8 cellular contexts compared by ENCODE assay signal in genomic region chr3:69671082-69671952, GRCh38.
DNase-seq lines count a peak whose midpoint lies in the region; ATAC-seq, FAIRE-seq and TF ChIP-seq lines count a peak whose summit lies in the region.

No MANE protein-coding gene starts in this region.

- no peaks in the 10 kb centered on the region for H3K36me3 ChIP-seq in GM06990 (ENCODE audit: control insufficient read depth, insufficient read depth, low read length)

- no peaks in the 10 kb centered on the region for H3K36me3 Mint-ChIP-seq in stimulated activated effector memory CD8-positive, alpha-beta T cell treated with anti-CD3 and anti-CD28 coated beads, Interleukin-12 subunit alpha, Interleukin-12 subunit beta, amount 100 ng/mL, for 72 hours

- no peaks in the 10 kb centered on the region for H3K9me3 Mint-ChIP-seq in stimulated activated effector memory CD8-positive, alpha-beta T cell treated with anti-CD3 and anti-CD28 coated beads, Interleukin-12 subunit alpha, Interleukin-12 subunit beta, amount 100 ng/mL, for 72 hours

- H3K27ac Mint-ChIP-seq in stimulated activated effector memory CD8-positive, alpha-beta T cell treated with anti-CD3 and anti-CD28 coated beads, Interleukin-12 subunit alpha, Interleukin-12 subunit beta, amount 100 ng/mL, for 72 hours = no peak overlapping the region

- H3K27ac ChIP-seq in coronary artery = no peak overlapping the region

- FAIRE-seq in A204.1 (lab: Jason Lieb, UNC) = peak; percentile 95

- TF ChIP-seq CTCF in GM06990 (IDR thresholded peaks at IDR 0.05; ENCODE audit: insufficient read depth, low read length, poor library complexity, severe bottlenecking) (peak; percentile 56), coronary artery (IDR thresholded peaks at IDR 0.05) (peak; percentile 57)

- H3K27me3 ChIP-seq in GM06990 (replicated peaks; ENCODE audit: control insufficient read depth, insufficient read depth, low read length) = no peaks in the 10 kb centered on the region

- no peaks in the 10 kb centered on the region for H3K4me1 Mint-ChIP-seq in stimulated activated effector memory CD8-positive, alpha-beta T cell treated with anti-CD3 and anti-CD28 coated beads, Interleukin-12 subunit alpha, Interleukin-12 subunit beta, amount 100 ng/mL, for 72 hours

- H3K4me3 Mint-ChIP-seq in stimulated activated effector memory CD8-positive, alpha-beta T cell treated with anti-CD3 and anti-CD28 coated beads, Interleukin-12 subunit alpha, Interleukin-12 subunit beta, amount 100 ng/mL, for 72 hours = no peak overlapping the region

- H3K4me3 ChIP-seq in GM06990 (replicated peaks; ENCODE audit: low read depth, low read length) (no peak overlapping the region), coronary artery (no peak overlapping the region)

- DNase-seq in GM06990 (ENCODE audit: extremely low read depth, insufficient read length) (no peak), NOMO-1 treated with DMSO at 0.1 percent for 48 hours (lab: John Stamatoyannopoulos, UW; ENCODE audit: unreplicated experiment) (peak; percentile 53), coronary artery (ENCODE audit: low spot score) (no peak), medulla oblongata (ENCODE audit: extremely low spot score) (peak; percentile 87)
- no peak for DNase-seq in stimulated activated effector memory CD8-positive, alpha-beta T cell treated with anti-CD3 and anti-CD28 coated beads, Interleukin-12 subunit alpha, Interleukin-12 subunit beta, amount 100 ng/mL, for 72 hours (ENCODE audit: low spot score in 2 of 2)

- ATAC-seq in stimulated activated effector memory CD8-positive, alpha-beta T cell treated with anti-CD3 and anti-CD28 coated beads, Interleukin-12 subunit alpha, Interleukin-12 subunit beta, amount 100 ng/mL, for 72 hours = no peak
- ATAC-seq in HG02588 (IDR thresholded peaks at IDR 0.05; ENCODE audit: unreplicated experiment) = no peak
- ATAC-seq in HG03378 (IDR thresholded peaks at IDR 0.05; ENCODE audit: unreplicated experiment) = no peak

Comparison
In these comparisons a context has a peak if more than half of its experiments do, and no peak if none do; other contexts are left out.
1. DNase-seq: peak in NOMO-1 treated with DMSO at 0.1 percent for 48 hours (single experiment) and medulla oblongata (single experiment); none in GM06990 (single experiment), coronary artery (single experiment) and stimulated activated effector memory CD8-positive, alpha-beta T cell treated with anti-CD3 and anti-CD28 coated beads, Interleukin-12 subunit alpha, Interleukin-12 subunit beta, amount 100 ng/mL, for 72 hours (0 of 2).